In the genomic region with DNA sequence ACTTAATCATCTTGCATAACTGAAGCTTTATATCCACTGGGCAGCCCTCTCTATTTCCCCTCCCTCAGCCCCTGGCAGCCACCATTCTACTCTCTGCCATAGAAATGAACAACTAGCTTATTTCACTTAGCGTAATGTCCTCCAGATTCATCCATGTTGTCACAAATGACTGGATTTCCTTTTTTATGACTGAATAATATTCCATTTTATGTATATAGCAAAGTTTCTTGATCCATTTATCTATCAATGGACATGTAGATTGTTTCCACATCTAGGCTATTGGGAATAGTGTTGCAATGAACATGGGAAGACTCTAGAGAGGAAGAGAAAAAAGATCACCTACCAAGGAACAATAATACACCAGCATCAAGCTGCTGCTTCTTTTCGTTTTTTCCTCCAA, we compare ENCODE assay signal across 2 cellular contexts.
TF ChIP-seq lines count a peak whose summit lies in the region.

No MANE protein-coding gene starts in this region.

TF ChIP-seq in GM23338, 12 proteins besides CTCF, POLR2A, EP300 and RAD21 (continued from another document):
- TF ChIP-seq NANOG (IDR thresholded peaks at IDR 0.05; ENCODE audit: borderline replicate concordance) (no peak), ZNF114 (CRISPR knock-in tag; IDR thresholded peaks at IDR 0.05) (no peak), JUNB (IDR thresholded peaks at IDR 0.05; ENCODE audit: unreplicated experiment) (no peak), EZH2phosphoT487 (IDR thresholded peaks at IDR 0.05; ENCODE audit: unreplicated experiment) (no peak), CREB1 (CRISPR knock-in tag; IDR thresholded peaks at IDR 0.05; ENCODE audit: low read depth) (no peak), ZNF331 (CRISPR knock-in tag; IDR thresholded peaks at IDR 0.05; ENCODE audit: low read depth) (no peak), STAT1 (IDR thresholded peaks at IDR 0.05; ENCODE audit: unreplicated experiment) (no peak), POLR2AphosphoS5 (IDR thresholded peaks at IDR 0.05; ENCODE audit: low read depth) (no peak)
- TF ChIP-seq, protein P1, sequence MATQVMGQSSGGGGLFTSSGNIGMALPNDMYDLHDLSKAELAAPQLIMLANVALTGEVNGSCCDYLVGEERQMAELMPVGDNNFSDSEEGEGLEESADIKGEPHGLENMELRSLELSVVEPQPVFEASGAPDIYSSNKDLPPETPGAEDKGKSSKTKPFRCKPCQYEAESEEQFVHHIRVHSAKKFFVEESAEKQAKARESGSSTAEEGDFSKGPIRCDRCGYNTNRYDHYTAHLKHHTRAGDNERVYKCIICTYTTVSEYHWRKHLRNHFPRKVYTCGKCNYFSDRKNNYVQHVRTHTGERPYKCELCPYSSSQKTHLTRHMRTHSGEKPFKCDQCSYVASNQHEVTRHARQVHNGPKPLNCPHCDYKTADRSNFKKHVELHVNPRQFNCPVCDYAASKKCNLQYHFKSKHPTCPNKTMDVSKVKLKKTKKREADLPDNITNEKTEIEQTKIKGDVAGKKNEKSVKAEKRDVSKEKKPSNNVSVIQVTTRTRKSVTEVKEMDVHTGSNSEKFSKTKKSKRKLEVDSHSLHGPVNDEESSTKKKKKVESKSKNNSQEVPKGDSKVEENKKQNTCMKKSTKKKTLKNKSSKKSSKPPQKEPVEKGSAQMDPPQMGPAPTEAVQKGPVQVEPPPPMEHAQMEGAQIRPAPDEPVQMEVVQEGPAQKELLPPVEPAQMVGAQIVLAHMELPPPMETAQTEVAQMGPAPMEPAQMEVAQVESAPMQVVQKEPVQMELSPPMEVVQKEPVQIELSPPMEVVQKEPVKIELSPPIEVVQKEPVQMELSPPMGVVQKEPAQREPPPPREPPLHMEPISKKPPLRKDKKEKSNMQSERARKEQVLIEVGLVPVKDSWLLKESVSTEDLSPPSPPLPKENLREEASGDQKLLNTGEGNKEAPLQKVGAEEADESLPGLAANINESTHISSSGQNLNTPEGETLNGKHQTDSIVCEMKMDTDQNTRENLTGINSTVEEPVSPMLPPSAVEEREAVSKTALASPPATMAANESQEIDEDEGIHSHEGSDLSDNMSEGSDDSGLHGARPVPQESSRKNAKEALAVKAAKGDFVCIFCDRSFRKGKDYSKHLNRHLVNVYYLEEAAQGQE (IDR thresholded peaks at IDR 0.05; ENCODE audit: unreplicated experiment), result no peak

TF ChIP-seq in K562, 482 proteins besides CTCF, POLR2A, EP300 and RAD21 (continued from another document):
- TF ChIP-seq TEAD2 (tag; IDR thresholded peaks at IDR 0.05) (no peak), PPARD (CRISPR knock-in tag; IDR thresholded peaks at IDR 0.05) (no peak), KDM1A (IDR thresholded peaks at IDR 0.05) (peak in 1 of 2 experiments; percentile 19; a peak in 1 of 4 replicates), ZNF583 (CRISPR knock-in tag; IDR thresholded peaks at IDR 0.05) (no peak), SMARCA5 (IDR thresholded peaks at IDR 0.05) (0 out of 2 replicates have a peak, but pooled peaks have one; percentile 37), ADNP (tag; IDR thresholded peaks at IDR 0.05) (0 out of 2 replicates have a peak, but pooled peaks have one; percentile 25), PYGO2 (tag; IDR thresholded peaks at IDR 0.05) (no peak), ZNF274 (IDR thresholded peaks at IDR 0.05; ENCODE audit: borderline replicate concordance, low read depth, low read length) (no peak), NCOA1 (IDR thresholded peaks at IDR 0.05; ENCODE audit: low read depth) (no peak), NFIX (CRISPR knock-in tag; IDR thresholded peaks at IDR 0.05; ENCODE audit: low read depth) (no peak), HDGF (IDR thresholded peaks at IDR 0.05) (no peak), CREM (IDR thresholded peaks at IDR 0.05; ENCODE audit: low read depth) (no peak), ATF7 (IDR thresholded peaks at IDR 0.05) (no peak), PURB (CRISPR knock-in tag; IDR thresholded peaks at IDR 0.05; ENCODE audit: low read depth) (no peak), MYNN (IDR thresholded peaks at IDR 0.05) (no peak), MYNN (CRISPR knock-in tag; IDR thresholded peaks at IDR 0.05) (no peak), KAT8 (IDR thresholded peaks at IDR 0.05; ENCODE audit: low read depth) (no peak), CHD4 (IDR thresholded peaks at IDR 0.05; ENCODE audit: insufficient read depth, insufficient replicate concordance, low read depth, low read length, poor library complexity, severe bottlenecking) (peak; percentile 53), ZNF584 (CRISPR knock-in tag; IDR thresholded peaks at IDR 0.05; ENCODE audit: low read depth) (no peak)
- TF ChIP-seq, protein P2, sequence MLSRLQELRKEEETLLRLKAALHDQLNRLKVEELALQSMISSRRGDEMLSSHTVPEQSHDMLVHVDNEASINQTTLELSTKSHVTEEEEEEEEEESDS (CRISPR knock-in tag; IDR thresholded peaks at IDR 0.05), result no peak
- TF ChIP-seq, protein P3, sequence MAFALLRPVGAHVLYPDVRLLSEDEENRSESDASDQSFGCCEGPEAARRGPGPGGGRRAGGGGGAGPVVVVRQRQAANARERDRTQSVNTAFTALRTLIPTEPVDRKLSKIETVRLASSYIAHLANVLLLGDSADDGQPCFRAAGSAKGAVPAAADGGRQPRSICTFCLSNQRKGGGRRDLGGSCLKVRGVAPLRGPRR (CRISPR knock-in tag; IDR thresholded peaks at IDR 0.05), result no peak
